8 cellular contexts compared by ENCODE assay signal in the genomic region with DNA sequence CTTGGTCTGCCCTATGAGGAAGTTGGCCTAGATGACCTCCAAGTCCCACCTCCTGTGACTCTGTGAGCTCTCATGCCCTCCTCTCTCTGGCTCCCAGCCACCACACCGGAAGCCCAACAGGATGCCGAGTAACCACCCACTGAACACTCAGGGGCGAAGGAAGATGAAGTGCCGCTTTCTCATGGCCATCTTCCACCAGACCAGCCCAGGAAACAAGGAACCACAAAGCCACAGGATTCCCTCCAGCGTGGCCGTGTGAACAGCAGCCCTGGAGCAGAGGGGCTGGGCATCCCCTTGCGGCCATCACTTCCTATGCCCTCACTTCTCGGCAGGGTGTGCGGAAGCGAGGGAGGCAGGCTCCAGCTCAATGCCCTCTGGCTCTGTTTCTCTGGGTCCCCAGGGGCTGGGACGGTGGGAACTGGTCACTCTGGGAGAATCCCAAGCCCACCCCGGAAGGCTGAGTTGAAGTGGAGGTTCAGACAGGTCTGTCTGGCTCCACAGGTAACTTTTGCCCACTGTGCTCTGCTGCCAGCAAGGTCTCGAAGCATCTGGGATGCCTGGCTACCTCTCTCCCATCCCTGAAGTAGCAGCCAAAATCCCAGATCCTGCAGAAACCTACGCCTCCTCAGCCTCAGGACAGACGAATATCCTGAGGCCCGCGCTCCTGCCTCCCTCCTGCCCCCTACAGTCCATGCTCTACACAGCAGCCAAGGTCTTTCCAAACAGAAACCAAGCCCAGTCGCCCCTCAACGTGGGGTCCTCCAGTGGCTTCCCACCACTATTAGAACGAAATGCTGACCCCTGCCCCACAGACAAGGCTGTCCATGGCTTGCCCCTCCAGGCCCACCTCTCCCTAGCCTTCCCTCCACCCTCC. TPM values are rescaled to one million over a fixed set of nuclear protein-coding genes. Genes with fewer than 3 reads are reported as not detected.
DNase-seq lines count a peak whose midpoint lies in the region; ATAC-seq and TF ChIP-seq lines count a peak whose summit lies in the region.

No MANE protein-coding gene starts in this region.

- H3K36me3 Mint-ChIP-seq in progenitor cell of endocrine pancreas (ENCODE audit: insufficient read depth): peaks cover 1% of the 10 kb centered on the region

- in situ Hi-C loops in GM18951 (cut with MboI; ENCODE audit: low sequenced_read_pairs, unreplicated experiment): no loop called here

- no peaks in the 10 kb centered on the region for H3K27me3 Mint-ChIP-seq in progenitor cell of endocrine pancreas

- peak; percentile 97 to 98 for DNase-seq in AML-193 (lab: John Stamatoyannopoulos, UW)
- DNase-seq in SHP77 (lab: John Stamatoyannopoulos, UW): peak; percentile 43 to 65
- DNase-seq in activated naive CD4-positive, alpha-beta T cell treated with Interleukin-2 at 50 U/mL for 16 hours: peak; percentile 77
- peak in 38 of 42 donors; percentile 40 to 85 (median 62) for DNase-seq in head of caudate nucleus
- no peak for DNase-seq in progenitor cell of endocrine pancreas (ENCODE audit: low spot score, unreplicated experiment)
- peak; percentile 81 for DNase-seq in ureter (ENCODE audit: low spot score)

- peak overlapping the region; percentile 38 for H3K4me3 Mint-ChIP-seq in progenitor cell of endocrine pancreas (ENCODE audit: low read depth)

- intact Hi-C loops in head of caudate nucleus (cut with DNase I): no loop called here

- peak; percentile 22 for TF ChIP-seq POLR2A in GM18951 (IDR thresholded peaks at IDR 0.05; ENCODE audit: extremely low read depth, insufficient read depth, insufficient read length)

- H3K27ac Mint-ChIP-seq in progenitor cell of endocrine pancreas: peak overlapping the region; percentile 86

- peak; percentile 69 for TF ChIP-seq CTCF in progenitor cell of endocrine pancreas (IDR thresholded peaks at IDR 0.05; ENCODE audit: unreplicated experiment)

- ATAC-seq in HG03342 (IDR thresholded peaks at IDR 0.05; ENCODE audit: unreplicated experiment): peak; percentile 67

- H3K4me1 Mint-ChIP-seq in progenitor cell of endocrine pancreas (ENCODE audit: low read depth): peaks cover 58% of the 10 kb centered on the region

- no peaks in the 10 kb centered on the region for H3K9me3 Mint-ChIP-seq in progenitor cell of endocrine pancreas (ENCODE audit: low read depth)

RNA-seq across cellular contexts. Expression of a gene that starts 44.2 kb away (rescaled TPM):
- total RNA-seq in progenitor cell of endocrine pancreas (200 and 217 TPM in 2 replicates), ureter (131 TPM)
